22 cellular contexts compared by ENCODE assay signal in genomic region chr11:61404641-61405040, GRCh38. TPM values are rescaled to one million over a fixed set of nuclear protein-coding genes. Genes with fewer than 3 reads are reported as not detected.
A peak's percentile ranks its signal among the peaks of the same experiment; 100 is the strongest.
DNase-seq lines count a peak whose midpoint lies in the region; ATAC-seq and TF ChIP-seq lines count a peak whose summit lies in the region.
"Had no signal": no experiment of that assay in that cellular context is flagged by ENCODE, and none has a peak within 500 bp of the region (broad histone marks: within the 10 kb centered on the region; RNA-seq: fewer than 3 reads in every experiment).

No MANE protein-coding gene starts in this region.

- CTCF ChIA-PET in CD4-positive, alpha-beta memory T cell (lab: Charles Lee; ENCODE audit: partially characterized antibody): no interaction called here

- no peaks in the 10 kb centered on the region for H3K9me2 ChIP-seq in MM.1S (replicated peaks; ENCODE audit: insufficient read depth, low read length)

- H3K9me3 Mint-ChIP-seq in CD4-positive, alpha-beta memory T cell: no peaks in the 10 kb centered on the region
- H3K9me3 Mint-ChIP-seq in HFFc6: no peaks in the 10 kb centered on the region
- H3K9me3 Mint-ChIP-seq: CD4-positive, alpha-beta T cell; WTC11 had no signal

- peaks cover 33 to 78% of the 10 kb centered on the region in 2 donors for H3K36me3 Mint-ChIP-seq in CD4-positive, alpha-beta memory T cell
- H3K36me3 Mint-ChIP-seq in HFFc6 (ENCODE audit: low read depth): peaks cover 28% of the 10 kb centered on the region

- no peaks in the 10 kb centered on the region for H3K27me3 Mint-ChIP-seq in CD4-positive, alpha-beta memory T cell
- H3K27me3 Mint-ChIP-seq in HFFc6 (ENCODE audit: insufficient read depth): no peaks in the 10 kb centered on the region
- H3K27me3 Mint-ChIP-seq: CD4-positive, alpha-beta T cell had no signal

- ATAC-seq in GM21576 (IDR thresholded peaks at IDR 0.05; ENCODE audit: unreplicated experiment) (no peak), HG03457 (IDR thresholded peaks at IDR 0.05; ENCODE audit: unreplicated experiment) (no peak)
- ATAC-seq: foreskin keratinocyte; HCT116; stimulated activated naive CD8-positive, alpha-beta T cell treated with anti-CD3 and anti-CD28 coated beads, Interleukin-15, Interleukin-2, amounts not matched to agents 100 U/mL and 50 U/mL, for 24 hours; WTC11 had no signal

- H3K4me1 Mint-ChIP-seq in CD4-positive, alpha-beta memory T cell: peaks cover 0 to 4% (median 1%) of the 10 kb centered on the region in 4 donors
- no peaks in the 10 kb centered on the region for H3K4me1 Mint-ChIP-seq in HFFc6 (ENCODE audit: low read depth)
- H3K4me1 Mint-ChIP-seq: WTC11 had no signal

- no peak overlapping the region for H3K4me3 ChIP-seq in CD4-positive, alpha-beta memory T cell (ENCODE audit: low read length in 2 of 2)
- no peak overlapping the region for H3K4me3 ChIP-seq in choroid plexus epithelial cell (ENCODE audit: low read depth, low read length)
- H3K4me3 ChIP-seq in mesodermal cell (ENCODE audit: extremely low read depth, insufficient read depth, low read length, poor library complexity, severe bottlenecking): no peak overlapping the region
- H3K4me3 ChIP-seq in MM.1S (ENCODE audit: low read length): no peak overlapping the region
- H3K4me3 ChIP-seq: spleen, tibial artery had no signal

- no peak overlapping the region for H2AFZ ChIP-seq in MM.1S (ENCODE audit: low read length)

- H3K27ac Mint-ChIP-seq in CD4-positive, alpha-beta memory T cell: peak overlapping the region in 5 of 7 donors; percentile 24 to 72 (median 55)
- peak overlapping the region; percentile 5; the same call in 1 of the 2 replicates for H3K27ac Mint-ChIP-seq in HFFc6
- H3K27ac Mint-ChIP-seq: WTC11 had no signal

- H3K4me1 ChIP-seq in CD4-positive, alpha-beta memory T cell (ENCODE audit: insufficient read depth, low read length): no peaks in the 10 kb centered on the region
- H3K4me1 ChIP-seq in mesodermal cell (ENCODE audit: control insufficient read depth, insufficient read depth, low read length, poor library complexity, severe bottlenecking) (peaks cover 7% of the 10 kb centered on the region), MM.1S (ENCODE audit: low read length) (no peaks in the 10 kb centered on the region)
- H3K4me1 ChIP-seq: foreskin keratinocyte, spleen, tibial artery had no signal

- POLR2A ChIA-PET in CD4-positive, alpha-beta memory T cell (lab: Charles Lee; ENCODE audit: partially characterized antibody): interaction anchor here (0.7 kb wide), 1 partner anchor 25 kb away, joined by 3 read pairs; the partner anchor contains the start of genes CPSF7 and SDHAF2

- no peak for TF ChIP-seq CTCF in HFFc6 (IDR thresholded peaks at IDR 0.05)
- no peak for TF ChIP-seq CTCF in choroid plexus epithelial cell (conservative IDR thresholded peaks at IDR 0.05; ENCODE audit: low read depth, low read length)
- TF ChIP-seq CTCF in MM.1S (IDR thresholded peaks at IDR 0.05; ENCODE audit: low read length): no peak

- no peaks in the 10 kb centered on the region for H3K9me3 ChIP-seq in CD4-positive, alpha-beta memory T cell (ENCODE audit: control insufficient read depth in 1 of 2, low read length in 2 of 2)
- H3K9me3 ChIP-seq in mesodermal cell (ENCODE audit: control insufficient read depth, low read length): no peaks in the 10 kb centered on the region
- H3K9me3 ChIP-seq in MM.1S (replicated peaks; ENCODE audit: insufficient read depth, low read length): no peaks in the 10 kb centered on the region
- H3K9me3 ChIP-seq: spleen, tibial artery had no signal

- no peak overlapping the region for H3K4me3 Mint-ChIP-seq in CD4-positive, alpha-beta memory T cell
- H3K4me3 Mint-ChIP-seq in HFFc6: no peak overlapping the region
- H3K4me3 Mint-ChIP-seq: CD4-positive, alpha-beta T cell; WTC11 had no signal

- H3K4me2 ChIP-seq in MM.1S (ENCODE audit: low read depth, low read length): no peak overlapping the region

- peaks cover 7% of the 10 kb centered on the region; the same call in 1 of the 2 replicates for H3F3A ChIP-seq in MM.1S (ENCODE audit: insufficient read depth, low read length)

- H3K27ac ChIP-seq in CD4-positive, alpha-beta memory T cell (ENCODE audit: low read depth, low read length): no peak overlapping the region
- H3K27ac ChIP-seq in mesodermal cell (ENCODE audit: low read depth, low read length, severe bottlenecking) (peak overlapping the region; percentile 44), MM.1S (ENCODE audit: low read length) (no peak overlapping the region)
- H3K27ac ChIP-seq: foreskin keratinocyte, tibial artery had no signal

- H3K36me3 ChIP-seq in CD4-positive, alpha-beta memory T cell (ENCODE audit: insufficient read depth, low read length): peaks cover 65% of the 10 kb centered on the region
- peaks cover 87% of the 10 kb centered on the region for H3K36me3 ChIP-seq in mesodermal cell (ENCODE audit: control insufficient read depth, insufficient read depth, low read length)
- peaks cover 19% of the 10 kb centered on the region for H3K36me3 ChIP-seq in MM.1S (replicated peaks; ENCODE audit: insufficient read depth, low read length)

- 90% methylated on average over 3 of the region's 4 CpGs for WGBS in mesodermal cell (ENCODE audit: insufficient coverage in 2 of 2), 2 experiments

- no peak for DNase-seq in CD4-positive, alpha-beta memory T cell
- DNase-seq in HFFc6 (no peak), choroid plexus epithelial cell (ENCODE audit: low read depth) (peak; percentile 10), MM.1S (no peak)
- no peak for DNase-seq in NK-92 treated with Interleukin-12 subunit alpha and Interleukin-12 subunit beta, amount 100 ng/mL, for 24 hours (lab: John Stamatoyannopoulos, UW)
- DNase-seq: activated CD8-positive, alpha-beta memory T cell treated with anti-CD3 and anti-CD28 coated beads for 24 hours; CD4-positive, alpha-beta T cell; erythroblast; foreskin keratinocyte; NCI-H1417 treated with DMSO at 0.1 percent for 48 hours; NCI-H526; retina; spleen; stimulated activated CD4-positive, alpha-beta T cell treated with anti-CD3 and anti-CD28 coated beads, Interleukin-4, amount 100 ng/mL, for 1 hour; stimulated activated naive CD8-positive, alpha-beta T cell treated with anti-CD3 and anti-CD28 coated beads, Interleukin-15, Interleukin-2, amounts not matched to agents 100 U/mL and 50 U/mL, for 24 hours; tibial artery had no signal

- intact Hi-C loops in CD4-positive, alpha-beta memory T cell (cut with micrococcal nuclease): no loop called here

- no peak overlapping the region for H3K9ac ChIP-seq in MM.1S (ENCODE audit: low read length)

- H4K20me1 ChIP-seq in MM.1S (ENCODE audit: insufficient read depth, low read length): no peaks in the 10 kb centered on the region

- H3K27me3 ChIP-seq in CD4-positive, alpha-beta memory T cell (ENCODE audit: insufficient read depth, low read length): no peaks in the 10 kb centered on the region
- no peaks in the 10 kb centered on the region for H3K27me3 ChIP-seq in MM.1S (replicated peaks; ENCODE audit: insufficient read depth, low read length)
- H3K27me3 ChIP-seq: foreskin keratinocyte, spleen, tibial artery had no signal

- H3K79me2 ChIP-seq in MM.1S (ENCODE audit: low read length): peaks cover 17% of the 10 kb centered on the region

RNA-seq across cellular contexts. Expression of gene TMEM216, which starts 12.3 kb away (rescaled TPM):
- total RNA-seq in CD4-positive, alpha-beta memory T cell: 10 to 100 TPM; 17.2 to 19.4 TPM
- polyA plus RNA-seq in CD4-positive, alpha-beta memory T cell: 10 to 100 TPM; 45.7 to 48.1 TPM
- total RNA-seq in HFFc6 (2021; fragmentation: NEBNext Ultra II Directional; extraction: Animal tissue kit (Norgen Biotek cat#: 25700)): 1 to 10 TPM; 5.9 to 9.5 (median 8.3) TPM
- polyA plus RNA-seq in mesodermal cell (2013, experiment 1 of 2): 27.9 TPM
- polyA plus RNA-seq in mesodermal cell (2013, experiment 2 of 2): 24.5 TPM
- total RNA-seq: G401 had no signal

RNA-seq across cellular contexts. Expression of gene CPSF7, which starts 25.1 kb away (rescaled TPM):
- total RNA-seq in CD4-positive, alpha-beta memory T cell: 100 to 1,000 TPM; 145 to 149 TPM
- 10 to 100 TPM; 19.9 to 34.2 TPM for polyA plus RNA-seq in CD4-positive, alpha-beta memory T cell
- total RNA-seq in HFFc6 (2021; fragmentation: NEBNext Ultra II Directional; extraction: Animal tissue kit (Norgen Biotek cat#: 25700)): 10 to 100 TPM; 56.9 to 72.4 (median 64.8) TPM
- 58.9 TPM for polyA plus RNA-seq in mesodermal cell (2013, experiment 1 of 2)
- polyA plus RNA-seq in mesodermal cell (2013, experiment 2 of 2): 57.3 TPM

RNA-seq across cellular contexts. Expression of gene SDHAF2, which starts 25.3 kb away (rescaled TPM):
- total RNA-seq in CD4-positive, alpha-beta memory T cell: 10 to 100 TPM; 54.7 to 60.2 TPM
- 100 to 1,000 TPM; 100 to 106 TPM for polyA plus RNA-seq in CD4-positive, alpha-beta memory T cell
- 10 to 100 TPM; 33.9 to 43.0 (median 38.3) TPM for total RNA-seq in HFFc6 (2021; fragmentation: NEBNext Ultra II Directional; extraction: Animal tissue kit (Norgen Biotek cat#: 25700))
- polyA plus RNA-seq in mesodermal cell (2013, experiment 1 of 2): 35.4 TPM
- 26.0 TPM for polyA plus RNA-seq in mesodermal cell (2013, experiment 2 of 2)

RNA-seq across cellular contexts. Expression of gene TMEM138, which starts 42.5 kb away (rescaled TPM):
- 10 to 100 TPM; 61.2 to 62.5 TPM for total RNA-seq in CD4-positive, alpha-beta memory T cell
- polyA plus RNA-seq in CD4-positive, alpha-beta memory T cell: 10 to 100 TPM; 49.0 to 59.2 TPM
- total RNA-seq in HFFc6 (2021; fragmentation: NEBNext Ultra II Directional; extraction: Animal tissue kit (Norgen Biotek cat#: 25700)): 10 to 100 TPM; 49.0 to 63.1 (median 58.0) TPM
- polyA plus RNA-seq in mesodermal cell (2013, experiment 1 of 2): 20.3 TPM
- polyA plus RNA-seq in mesodermal cell (2013, experiment 2 of 2): 24.4 TPM

RNA-seq across cellular contexts. Expression of gene CYB561A3, which starts 43.0 kb away (rescaled TPM):
- total RNA-seq in CD4-positive, alpha-beta memory T cell: 10 to 100 TPM; 40.1 to 42.6 TPM
- 10 to 100 TPM; 49.2 to 95.7 TPM for polyA plus RNA-seq in CD4-positive, alpha-beta memory T cell
- total RNA-seq in HFFc6 (2021; fragmentation: NEBNext Ultra II Directional; extraction: Animal tissue kit (Norgen Biotek cat#: 25700)): 10 to 100 TPM; 38.7 to 52.8 (median 46.7) TPM
- 11.2 TPM for polyA plus RNA-seq in mesodermal cell (2013, experiment 1 of 2)
- 9.8 TPM for polyA plus RNA-seq in mesodermal cell (2013, experiment 2 of 2)
